ENCODE assay signal across 7 cellular contexts in the genomic region with DNA sequence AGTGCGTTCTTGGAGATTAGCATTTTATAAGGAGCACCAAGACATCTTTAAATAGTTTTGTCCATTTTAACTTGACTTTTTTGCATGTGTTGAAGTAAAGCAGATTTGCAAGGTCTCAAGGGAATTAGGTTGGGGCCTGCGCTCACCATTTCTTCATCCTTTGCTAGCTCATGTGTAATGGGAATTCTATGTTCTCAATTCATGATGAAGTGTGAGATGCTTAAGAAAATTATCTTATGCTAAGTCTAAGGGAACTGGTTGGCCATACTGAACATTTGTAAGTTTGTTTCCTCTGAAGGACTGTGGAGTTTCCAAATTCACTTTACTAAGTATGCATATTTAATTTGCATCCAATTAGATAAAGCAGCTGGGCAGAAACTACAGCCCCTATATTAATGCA.
"Had no signal": no experiment of that assay in that cellular context is flagged by ENCODE, and none has a peak within 500 bp of the region (broad histone marks: within the 10 kb centered on the region; RNA-seq: fewer than 3 reads in every experiment).

No MANE protein-coding gene starts in this region.

- H3K4me3 ChIP-seq: GM23248, HAP-1 had no signal

- H2AFZ ChIP-seq: GM23248 had no signal

- H3K9ac ChIP-seq: GM23248 had no signal

- ATAC-seq: HCT116 had no signal

- H3K4me3 Mint-ChIP-seq: HFFc6 had no signal

- H3K27ac Mint-ChIP-seq: HFFc6 had no signal

- H3K36me3 ChIP-seq: HAP-1 had no signal

- H3K27ac ChIP-seq: GM23248 had no signal

- DNase-seq: GM23248, GOT3, H7, HFFc6, IMR-90 had no signal

- H3K9me3 ChIP-seq: HAP-1 had no signal
